ENCODE assay signal across 1 cellular context in the genomic region with DNA sequence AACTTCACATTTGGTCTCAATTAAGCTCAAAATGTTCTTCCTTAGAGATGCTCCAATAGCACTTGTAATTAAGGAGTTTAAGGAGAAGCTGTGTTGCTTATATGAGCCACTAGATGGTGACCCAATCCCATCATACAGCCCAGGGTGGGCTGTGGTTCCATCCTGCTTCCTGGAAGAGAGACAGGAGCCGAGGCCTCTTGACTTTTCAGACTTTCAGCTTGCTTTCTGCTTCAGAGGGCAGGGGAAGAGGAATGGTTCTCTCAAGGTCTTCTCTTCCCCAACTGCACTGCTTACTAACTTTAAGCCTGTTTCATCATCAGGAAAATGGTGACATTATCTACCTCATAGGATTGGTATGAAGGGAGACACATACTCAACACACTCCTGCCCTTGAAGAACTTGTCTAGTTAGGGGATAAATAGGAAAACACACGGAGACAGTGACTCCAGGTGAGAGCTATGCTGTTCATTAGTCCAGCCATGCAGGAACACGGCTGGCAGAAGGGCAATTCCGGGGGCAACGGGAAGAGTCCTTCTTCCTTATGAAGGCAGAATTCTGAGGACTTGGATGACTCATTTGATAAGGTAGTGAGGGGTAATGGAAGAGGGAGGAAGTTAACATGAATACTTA.
TF ChIP-seq lines count a peak whose summit lies in the region.

No MANE protein-coding gene starts in this region.

TF ChIP-seq in K562, 482 proteins besides CTCF, POLR2A, EP300 and RAD21 (continued from another document):
- TF ChIP-seq, protein P1, sequence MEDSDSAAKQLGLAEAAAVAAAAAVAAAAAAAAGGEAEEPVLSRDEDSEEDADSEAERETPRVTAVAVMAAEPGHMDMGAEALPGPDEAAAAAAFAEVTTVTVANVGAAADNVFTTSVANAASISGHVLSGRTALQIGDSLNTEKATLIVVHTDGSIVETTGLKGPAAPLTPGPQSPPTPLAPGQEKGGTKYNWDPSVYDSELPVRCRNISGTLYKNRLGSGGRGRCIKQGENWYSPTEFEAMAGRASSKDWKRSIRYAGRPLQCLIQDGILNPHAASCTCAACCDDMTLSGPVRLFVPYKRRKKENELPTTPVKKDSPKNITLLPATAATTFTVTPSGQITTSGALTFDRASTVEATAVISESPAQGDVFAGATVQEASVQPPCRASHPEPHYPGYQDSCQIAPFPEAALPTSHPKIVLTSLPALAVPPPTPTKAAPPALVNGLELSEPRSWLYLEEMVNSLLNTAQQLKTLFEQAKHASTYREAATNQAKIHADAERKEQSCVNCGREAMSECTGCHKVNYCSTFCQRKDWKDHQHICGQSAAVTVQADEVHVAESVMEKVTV (CRISPR knock-in tag; IDR thresholded peaks at IDR 0.05) = peak; percentile 68
- TF ChIP-seq, protein P2, sequence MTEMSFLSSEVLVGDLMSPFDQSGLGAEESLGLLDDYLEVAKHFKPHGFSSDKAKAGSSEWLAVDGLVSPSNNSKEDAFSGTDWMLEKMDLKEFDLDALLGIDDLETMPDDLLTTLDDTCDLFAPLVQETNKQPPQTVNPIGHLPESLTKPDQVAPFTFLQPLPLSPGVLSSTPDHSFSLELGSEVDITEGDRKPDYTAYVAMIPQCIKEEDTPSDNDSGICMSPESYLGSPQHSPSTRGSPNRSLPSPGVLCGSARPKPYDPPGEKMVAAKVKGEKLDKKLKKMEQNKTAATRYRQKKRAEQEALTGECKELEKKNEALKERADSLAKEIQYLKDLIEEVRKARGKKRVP (CRISPR knock-in tag; IDR thresholded peaks at IDR 0.05) = no peak
- TF ChIP-seq SMC3 (conservative IDR thresholded peaks at IDR 0.05; ENCODE audit: insufficient read depth, low read depth, low read length) (peak; percentile 59), FOSL1 (tag; conservative IDR thresholded peaks at IDR 0.05) (peak; percentile 86), CEBPB (tag; IDR thresholded peaks at IDR 0.05) (peak; percentile 41; the same call in 1 of the 2 replicates), JUND (IDR thresholded peaks at IDR 0.05; ENCODE audit: borderline replicate concordance, low read depth, low read length) (no peak), JUND (tag; IDR thresholded peaks at IDR 0.05; ENCODE audit: borderline replicate concordance, low read depth, low read length) (peak; percentile 85; the same call in 1 of the 3 replicates), SPI1 (IDR thresholded peaks at IDR 0.05; ENCODE audit: borderline replicate concordance, low read depth, low read length) (peak; percentile 8; the same call in 1 of the 2 replicates), CEBPG (CRISPR knock-in tag; IDR thresholded peaks at IDR 0.05) (0 out of 2 replicates have a peak, but pooled peaks have one; percentile 7), CEBPG (tag; conservative IDR thresholded peaks at IDR 0.05 in 1 of 2, IDR thresholded peaks at IDR 0.05 in 1 of 2) (peak in 1 of 2 experiments; percentile 77; a peak in 2 of 4 replicates), ILF3 (IDR thresholded peaks at IDR 0.05; ENCODE audit: borderline replicate concordance) (no peak)
- TF ChIP-seq, protein P3, sequence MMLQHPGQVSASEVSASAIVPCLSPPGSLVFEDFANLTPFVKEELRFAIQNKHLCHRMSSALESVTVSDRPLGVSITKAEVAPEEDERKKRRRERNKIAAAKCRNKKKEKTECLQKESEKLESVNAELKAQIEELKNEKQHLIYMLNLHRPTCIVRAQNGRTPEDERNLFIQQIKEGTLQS (IDR thresholded peaks at IDR 0.05) = peak; percentile 85
- TF ChIP-seq, protein P3 (CRISPR knock-in tag; conservative IDR thresholded peaks at IDR 0.05) = no peak; the same call in 1 of the 2 replicates
TF ChIP-seq in K562: peak in this region for 9.
